ENCODE assay signal across 1 cellular context in genomic region chr22:50581031-50581949, GRCh38.
TF ChIP-seq lines count a peak whose summit lies in the region.

No MANE protein-coding gene starts in this region.

TF ChIP-seq in K562, 482 proteins besides CTCF, POLR2A, EP300 and RAD21:
- TF ChIP-seq ZNF143 (CRISPR knock-in tag; IDR thresholded peaks at IDR 0.05) (no peak), FOXA3 (CRISPR knock-in tag; conservative IDR thresholded peaks at IDR 0.05 in 1 of 2, IDR thresholded peaks at IDR 0.05 in 1 of 2) (no peak), ZFPM2 (CRISPR knock-in tag; IDR thresholded peaks at IDR 0.05) (no peak), COPS2 (conservative IDR thresholded peaks at IDR 0.05) (no peak), TBP (optimal IDR thresholded peaks at IDR 0.05; ENCODE audit: low read depth, low read length) (no peak), ZFX (CRISPR knock-in tag; IDR thresholded peaks at IDR 0.05) (no peak), ZNF584 (CRISPR knock-in tag; IDR thresholded peaks at IDR 0.05; ENCODE audit: low read depth) (no peak), TARDBP (IDR thresholded peaks at IDR 0.05) (no peak), ZNF766 (CRISPR knock-in tag; conservative IDR thresholded peaks at IDR 0.05) (no peak), BCL6 (CRISPR knock-in tag; IDR thresholded peaks at IDR 0.05) (no peak), SMAD1 (IDR thresholded peaks at IDR 0.05; ENCODE audit: low read depth, low read length, partially characterized antibody) (no peak), NUFIP1 (IDR thresholded peaks at IDR 0.05; ENCODE audit: partially characterized antibody) (no peak), HDAC8 (tag; IDR thresholded peaks at IDR 0.05) (no peak), CBX3 (IDR thresholded peaks at IDR 0.05; ENCODE audit: borderline replicate concordance in 1 of 2, low read length in 2 of 2) (no peak), ZNF280A (IDR thresholded peaks at IDR 0.05; ENCODE audit: low read depth, partially characterized antibody) (no peak), PHF20 (IDR thresholded peaks at IDR 0.05; ENCODE audit: partially characterized antibody) (no peak), C11orf30 (IDR thresholded peaks at IDR 0.05; ENCODE audit: low read depth) (no peak), POLR2AphosphoS5 (IDR thresholded peaks at IDR 0.05; ENCODE audit: control insufficient read depth, insufficient read depth, low read depth, low read length) (no peak)
